In genomic region chr22:26589367-26589844, GRCh38 we compare ENCODE assay signal across 8 cellular contexts. TPM values are rescaled to one million over a fixed set of nuclear protein-coding genes. Genes with fewer than 3 reads are reported as not detected.
DNase-seq lines count a peak whose midpoint lies in the region; ATAC-seq and TF ChIP-seq lines count a peak whose summit lies in the region.

No MANE protein-coding gene starts in this region.

- CTCF ChIA-PET in AG04450 (lab: Charles Lee): interaction anchor here (0.6 to 1.0 kb wide), 2 partner anchors 16 to 17 kb away, joined by 3 read pairs; no protein-coding TSS in a partner anchor

- H3K4me3 ChIP-seq in AG04450 (ENCODE audit: low read depth, low read length): peak overlapping the region; percentile 80
- H3K4me3 ChIP-seq in foreskin fibroblast (ENCODE audit: low read depth in 1 of 2, low read length in 2 of 2): peak overlapping the region; percentile 81

- DNase-seq in AG04450 (ENCODE audit: low read depth, low spot score) (no peak), Kasumi-1 (lab: John Stamatoyannopoulos, UW) (peak; percentile 3 to 10), activated T-helper 1 cell treated with Interleukin-2 at 50 U/mL for 16 hours (ENCODE audit: low read depth) (peak; percentile 6), foreskin fibroblast (peak in 1 of 2 donors; percentile 54), omental fat pad (ENCODE audit: low spot score) (no peak), NCI-H1417 (lab: John Stamatoyannopoulos, UW) (no peak)

- peak; percentile 22 for ATAC-seq in GM21360 (IDR thresholded peaks at IDR 0.05; ENCODE audit: unreplicated experiment)
- ATAC-seq in omental fat pad (ENCODE audit: low FRiP score): peak; percentile 20
- no peak for ATAC-seq in GM18873 (IDR thresholded peaks at IDR 0.05; ENCODE audit: low FRiP score, unreplicated experiment)

- peaks cover 13% of the 10 kb centered on the region for H3K27me3 ChIP-seq in AG04450 (ENCODE audit: control insufficient read depth, insufficient read depth, low read length)

- no peaks in the 10 kb centered on the region for H3K9me3 ChIP-seq in AG04450 (ENCODE audit: control insufficient read depth, insufficient read depth, low read length)

- H3K27ac ChIP-seq in AG04450 (ENCODE audit: low read depth, low read length): no peak overlapping the region

- POLR2A ChIA-PET in AG04450 (lab: Yijun Ruan, JAX): interaction anchor here (0.6 to 1.1 kb wide), 3 partner anchors 34 to 77 kb away, joined by 3 to 6 read pairs (median 4); partner anchors contain the start of gene TFIP11

- TF ChIP-seq CTCF in AG04450 (IDR thresholded peaks at IDR 0.05; ENCODE audit: low read depth, low read length): no peak
- TF ChIP-seq CTCF in foreskin fibroblast (IDR thresholded peaks at IDR 0.05; ENCODE audit: low read depth, low read length): no peak
- TF ChIP-seq CTCF in omental fat pad (IDR thresholded peaks at IDR 0.05): no peak

RNA-seq across cellular contexts. Expression of gene TPST2, which starts 0.5 kb away (rescaled TPM):
- 33.6 and 39.3 TPM in 2 replicates for polyA plus RNA-seq in AG04450 (2011; rRNA removed)
- polyA minus RNA-seq in AG04450 (2011; rRNA and poly(A)+ RNA removed): 24.5 and 39.8 TPM in 2 replicates
- 100 to 1,000 TPM in 1 of 4 donors, 10 to 100 TPM in 3; 39.5 to 101 (median 73.3) TPM for total RNA-seq in omental fat pad

RNA-seq across cellular contexts. Expression of gene CRYBB1, which starts 28.4 kb away (rescaled TPM):
- polyA plus RNA-seq in AG04450 (2011; rRNA removed): not detected in 2 replicates
- not detected in 2 replicates for polyA minus RNA-seq in AG04450 (2011; rRNA and poly(A)+ RNA removed)
- total RNA-seq in omental fat pad: 1 to 10 TPM in 3 of 4 donors, under 1 TPM in 1; 0.96 to 2.2 (median 1.9) TPM

RNA-seq across cellular contexts. Expression of gene CRYBA4, which starts 32.4 kb away (rescaled TPM):
- not detected in 2 replicates for polyA plus RNA-seq in AG04450 (2011; rRNA removed)
- polyA minus RNA-seq in AG04450 (2011; rRNA and poly(A)+ RNA removed): not detected in 2 replicates
- total RNA-seq in omental fat pad: not detected

Comparison
In these comparisons a context has a peak if more than half of its experiments do, and no peak if none do; other contexts are left out.
1. DNase-seq: peak in Kasumi-1 (2 of 2) and activated T-helper 1 cell treated with Interleukin-2 at 50 U/mL for 16 hours (single experiment); none in AG04450 (single experiment), omental fat pad (single experiment) and NCI-H1417 (0 of 3).